In genomic region chr12:47207829-47208248, GRCh38 we compare ENCODE assay signal across 7 cellular contexts.
DNase-seq lines count a peak whose midpoint lies in the region; ATAC-seq and TF ChIP-seq lines count a peak whose summit lies in the region.

No MANE protein-coding gene starts in this region.

- H3K4me2 ChIP-seq in OCI-LY7 (ENCODE audit: low read length) = peak overlapping the region; percentile 62

- ATAC-seq in GM19023 (IDR thresholded peaks at IDR 0.05; ENCODE audit: unreplicated experiment) = peak; percentile 74
- ATAC-seq in HG02885 (IDR thresholded peaks at IDR 0.05; ENCODE audit: poor library complexity, unreplicated experiment) = peak; percentile 85

- in situ Hi-C loops in brain microvascular endothelial cell (cut with HindIII; ENCODE audit: low pct_ligation_motif_present, low sequenced_read_pairs) = no loop called here

- DNase-seq in OCI-LY7 (ENCODE audit: low spot score) (peak; percentile 40), osteocyte (ENCODE audit: extremely low spot score, unreplicated experiment) (no peak), HCEC 1CT (no peak), epidermal melanocyte (ENCODE audit: insufficient read length, low spot score) (no peak), brain microvascular endothelial cell (no peak)

- intact Hi-C loops in OCI-LY7 (cut with micrococcal nuclease; ENCODE audit: unreplicated experiment) = loop anchor here (1.0 kb wide), 1 partner anchor 8 kb away; no protein-coding TSS in a partner anchor

- peak overlapping the region; percentile 56 for H3K27ac Mint-ChIP-seq in osteocyte (ENCODE audit: unreplicated experiment)

- BruUV-seq in OCI-LY7 (replicated peaks; lab: Mats Ljungman, UMichigan) = TSS peak; percentile 97

- peaks cover 61% of the 10 kb centered on the region for H3K36me3 ChIP-seq in OCI-LY7 (ENCODE audit: insufficient read depth, low read length)
- no peaks in the 10 kb centered on the region for H3K36me3 ChIP-seq in brain microvascular endothelial cell (replicated peaks)

- H3K4me3 ChIP-seq in OCI-LY7 (ENCODE audit: low read depth, low read length, poor library complexity, severe bottlenecking) (peak overlapping the region; percentile 28), brain microvascular endothelial cell (ENCODE audit: low read depth, low read length) (no peak overlapping the region)

- peaks cover 15% of the 10 kb centered on the region; the same call in 1 of the 2 replicates for H3K79me2 ChIP-seq in OCI-LY7 (ENCODE audit: insufficient read depth, low read depth, low read length)

- no peaks in the 10 kb centered on the region for H3K27me3 Mint-ChIP-seq in osteocyte (ENCODE audit: unreplicated experiment)

- POLR2A ChIA-PET in OCI-LY7 (lab: Charles Lee) = interaction anchor here (0.7 to 3.7 kb wide), 20 partner anchors 10 to 836 kb away, joined by 3 to 108 read pairs (median 5); no protein-coding TSS in a partner anchor

- H3K4me3 Mint-ChIP-seq in osteocyte (ENCODE audit: unreplicated experiment) = no peak overlapping the region

- no peak overlapping the region; the same call in 1 of the 2 replicates for H2AFZ ChIP-seq in OCI-LY7 (ENCODE audit: low read length)

- H3K36me3 Mint-ChIP-seq in osteocyte (ENCODE audit: unreplicated experiment) = no peaks in the 10 kb centered on the region

- peak overlapping the region; percentile 77 for H3K27ac ChIP-seq in OCI-LY7 (ENCODE audit: low read depth, low read length, poor library complexity, severe bottlenecking)
- no peak overlapping the region for H3K27ac ChIP-seq in brain microvascular endothelial cell

- H3K9me3 ChIP-seq in OCI-LY7 (ENCODE audit: low read length) = no peaks in the 10 kb centered on the region; the same call in 1 of the 2 replicates

- no peaks in the 10 kb centered on the region for H3K9me2 ChIP-seq in OCI-LY7 (ENCODE audit: insufficient read depth, low read length)

- CTCF ChIA-PET in OCI-LY7 (lab: Charles Lee; ENCODE audit: unreplicated experiment) = interaction anchor here (0.6 to 2.3 kb wide), 6 partner anchors 8 to 18 kb away, joined by 3 to 11 read pairs (median 4); no protein-coding TSS in a partner anchor

- H3K4me1 ChIP-seq in OCI-LY7 (ENCODE audit: insufficient read depth, low read length, poor library complexity, severe bottlenecking) = peaks cover 38% of the 10 kb centered on the region

- TF ChIP-seq CTCF in OCI-LY7 (conservative IDR thresholded peaks at IDR 0.05; ENCODE audit: low read length) (no peak), osteocyte (IDR thresholded peaks at IDR 0.05) (no peak), brain microvascular endothelial cell (IDR thresholded peaks at IDR 0.05; ENCODE audit: low read depth, low read length, missing control alignments) (no peak)

- peaks cover 8% of the 10 kb centered on the region for H3K9me3 Mint-ChIP-seq in osteocyte (ENCODE audit: unreplicated experiment)

- H4K20me1 ChIP-seq in OCI-LY7 (ENCODE audit: insufficient read depth, low read length) = no peaks in the 10 kb centered on the region; the same call in 1 of the 2 replicates

- H3K27me3 ChIP-seq in brain microvascular endothelial cell (replicated peaks) = no peaks in the 10 kb centered on the region

- peaks cover 22% of the 10 kb centered on the region for H3K4me1 Mint-ChIP-seq in osteocyte (ENCODE audit: unreplicated experiment)
